8 cellular contexts compared by ENCODE assay signal in the genomic region with DNA sequence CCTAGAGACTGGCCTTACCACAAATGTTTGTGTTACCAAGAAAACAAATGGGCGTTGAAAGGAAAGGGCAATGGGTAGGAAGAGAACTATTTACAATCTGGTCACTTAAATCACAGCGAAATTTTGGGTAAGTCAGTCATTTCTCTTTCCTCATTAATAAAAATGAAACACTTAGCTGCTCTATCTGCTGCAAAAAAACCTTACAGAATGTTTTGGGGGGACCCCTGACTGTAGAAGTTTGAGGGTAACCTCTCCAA. TPM values are rescaled to one million over a fixed set of nuclear protein-coding genes. Genes with fewer than 3 reads are reported as not detected.
DNase-seq lines count a peak whose midpoint lies in the region; ATAC-seq, FAIRE-seq and TF ChIP-seq lines count a peak whose summit lies in the region.

No MANE protein-coding gene starts in this region.

- TF ChIP-seq POLR2A in HepG2 (IDR thresholded peaks at IDR 0.05; ENCODE audit: insufficient read depth in 1 of 2, low read depth in 2 of 2, low read length in 2 of 2) (no peak), thyroid gland (IDR thresholded peaks at IDR 0.05) (no peak)

- H3K9ac ChIP-seq in adipocyte (ENCODE audit: low read length) (peak overlapping the region; percentile 99), HepG2 (ENCODE audit: insufficient read depth, low read depth, low read length) (peak overlapping the region; percentile 99)

- H3K9me3 Mint-ChIP-seq in activated CD8-positive, alpha-beta memory T cell treated with anti-CD3 and anti-CD28 coated beads, Interleukin-2, amount 10 ng/mL, durations not matched to agents 7 days and 5 days (ENCODE audit: low read depth), result no peaks in the 10 kb centered on the region

- no peaks in the 10 kb centered on the region for H3K27me3 Mint-ChIP-seq in activated CD8-positive, alpha-beta memory T cell treated with anti-CD3 and anti-CD28 coated beads, Interleukin-2, amount 10 ng/mL, durations not matched to agents 7 days and 5 days

- intact Hi-C loops in HepG2 (cut with micrococcal nuclease; ENCODE audit: unreplicated experiment), result loop anchor here (1.0 kb wide), 2 partner anchors 11 to 30 kb away; no protein-coding TSS in a partner anchor
- intact Hi-C loops in thyroid gland (cut with DNase I), result no loop called here

- no peak for TF ChIP-seq RAD21 in HepG2 (CRISPR knock-in tag; IDR thresholded peaks at IDR 0.05)

- CTCF ChIA-PET in activated CD8-positive, alpha-beta memory T cell treated with anti-CD3 and anti-CD28 coated beads, Interleukin-2, amount 10 ng/mL, durations not matched to agents 7 days and 5 days (lab: Charles Lee), result interaction anchor here (0.7 to 4.5 kb wide), 9 partner anchors 12 to 325 kb away, joined by 3 to 38 read pairs (median 4); a partner anchor contains a TSS
- CTCF ChIA-PET in HepG2 (lab: Yijun Ruan, JAX; ENCODE audit: low intra/inter-chr PET ratio, low total read pairs), result interaction anchor here (1.5 kb wide), 1 partner anchor 29 kb away, joined by 5 read pairs; no protein-coding TSS in a partner anchor

- H3K36me3 Mint-ChIP-seq in activated CD8-positive, alpha-beta memory T cell treated with anti-CD3 and anti-CD28 coated beads, Interleukin-2, amount 10 ng/mL, durations not matched to agents 7 days and 5 days, result peaks cover 12% of the 10 kb centered on the region

- H3K4me1 ChIP-seq in adipocyte (ENCODE audit: control insufficient read depth, insufficient read depth, low read length), result peaks cover 48% of the 10 kb centered on the region
- peaks cover 50% of the 10 kb centered on the region for H3K4me1 ChIP-seq in HepG2 (ENCODE audit: insufficient read depth, low read length)
- H3K4me1 ChIP-seq in thyroid gland, result peaks cover 44 to 52% of the 10 kb centered on the region in 2 donors

- peak overlapping the region; percentile 79 for H3K4me3 Mint-ChIP-seq in activated CD8-positive, alpha-beta memory T cell treated with anti-CD3 and anti-CD28 coated beads, Interleukin-2, amount 10 ng/mL, durations not matched to agents 7 days and 5 days

- peaks cover 3% of the 10 kb centered on the region for H3K36me3 ChIP-seq in adipocyte (ENCODE audit: control insufficient read depth, insufficient read depth, low read length, severe bottlenecking)
- peaks cover 0 to 4% of the 10 kb centered on the region in 2 experiments; a peak in 3 of 5 replicates for H3K36me3 ChIP-seq in HepG2 (replicated peaks in 1 of 2; ENCODE audit: control insufficient read depth in 1 of 2, insufficient read depth in 2 of 2, low read length in 2 of 2)
- H3K36me3 ChIP-seq in thyroid gland, result no peaks in the 10 kb centered on the region

- peaks cover 55% of the 10 kb centered on the region for H3K4me1 Mint-ChIP-seq in activated CD8-positive, alpha-beta memory T cell treated with anti-CD3 and anti-CD28 coated beads, Interleukin-2, amount 10 ng/mL, durations not matched to agents 7 days and 5 days

- no peak for ATAC-seq in activated CD8-positive, alpha-beta memory T cell treated with anti-CD3 and anti-CD28 coated beads, Interleukin-2, amount 10 ng/mL, durations not matched to agents 7 days and 5 days
- no peak for ATAC-seq in HepG2
- ATAC-seq in GM21381 (IDR thresholded peaks at IDR 0.05; ENCODE audit: unreplicated experiment), result no peak
- no peak for ATAC-seq in GM21447 (IDR thresholded peaks at IDR 0.05; ENCODE audit: unreplicated experiment)

- peaks cover 38% of the 10 kb centered on the region for H4K20me1 ChIP-seq in HepG2 (ENCODE audit: insufficient read depth, low read length)

- DNase-seq in activated CD8-positive, alpha-beta memory T cell treated with anti-CD3 and anti-CD28 coated beads, Interleukin-2, amount 10 ng/mL, durations not matched to agents 7 days and 5 days, result no peak
- DNase-seq in activated CD8-positive, alpha-beta memory T cell treated with anti-CD3 and anti-CD28 coated beads, Interleukin-2, amount 50 U/mL, for 4 hours, result no peak
- DNase-seq in adipocyte (ENCODE audit: low read depth) (no peak), HepG2 (ENCODE audit: low spot score) (no peak), thyroid gland (no peak), H4 (ENCODE audit: low spot score) (no peak)

- H3K4me2 ChIP-seq in HepG2 (ENCODE audit: low read depth, low read length), result peak overlapping the region; percentile 89

- in situ Hi-C loops in HepG2 (cut with HindIII; ENCODE audit: extremely low pct_ligation_motif_present, low pct_unique_long_range_greater_than_20kb), result no loop called here

- H3K27me3 ChIP-seq in adipocyte (replicated peaks; ENCODE audit: control insufficient read depth, insufficient read depth, low read length), result no peaks in the 10 kb centered on the region
- no peaks in the 10 kb centered on the region; a peak in 1 of 5 replicates for H3K27me3 ChIP-seq in HepG2 (ENCODE audit: control insufficient read depth in 1 of 2, insufficient read depth in 2 of 2, low read length in 2 of 2)
- H3K27me3 ChIP-seq in thyroid gland, result no peaks in the 10 kb centered on the region

- peak overlapping the region; percentile 88 for H3K27ac ChIP-seq in HepG2 (ENCODE audit: extremely low read length, insufficient read depth, low read length)
- H3K27ac ChIP-seq in thyroid gland, result peak overlapping the region; percentile 88 to 95 (median 93)

- H3K27ac Mint-ChIP-seq in activated CD8-positive, alpha-beta memory T cell treated with anti-CD3 and anti-CD28 coated beads, Interleukin-2, amount 10 ng/mL, durations not matched to agents 7 days and 5 days, result peak overlapping the region; percentile 91

- TF ChIP-seq EP300 in HepG2 (IDR thresholded peaks at IDR 0.05; ENCODE audit: low read depth in 2 of 2, low read length in 2 of 2), result no peak
- no peak for TF ChIP-seq EP300 in HepG2 (CRISPR knock-in tag; IDR thresholded peaks at IDR 0.05; ENCODE audit: borderline replicate concordance)

- H3K4me3 ChIP-seq in adipocyte (ENCODE audit: low read length) (peak overlapping the region; percentile 96), HepG2 (replicated peaks in 1 of 3; ENCODE audit: insufficient read depth in 1 of 3, low read depth in 2 of 3, low read length in 3 of 3) (peak overlapping the region; percentile 97 to 99 (median 97)), thyroid gland (replicated peaks in 1 of 3) (peak overlapping the region in 2 of 3 donors; percentile 83 to 93)

- BruUV-seq in HepG2 (replicated peaks; lab: Mats Ljungman, UMichigan), result TSS peak; percentile 77

- TF ChIP-seq CTCF in HepG2 (CRISPR knock-in tag; IDR thresholded peaks at IDR 0.05), result no peak
- TF ChIP-seq CTCF in thyroid gland (IDR thresholded peaks at IDR 0.05), result no peak

- WGBS in HepG2 (ENCODE audit: low lambda C conversion rate), result 13% methylated on average over 2 of the region's 2 CpGs
- WGBS in thyroid gland, 2 donors, result 9 to 15% methylated on average over 2 of the region's 2 CpGs

- FAIRE-seq in HepG2 (lab: Jason Lieb, UNC), result no peak

- H3K79me2 ChIP-seq in HepG2 (ENCODE audit: insufficient read depth, low read length), result peaks cover 68% of the 10 kb centered on the region

- POLR2A ChIA-PET in HepG2 (lab: Yijun Ruan, JAX), result interaction anchor here (0.6 to 6.2 kb wide), 23 partner anchors 9 to 388 kb away, joined by 3 to 47 read pairs (median 4); a partner anchor contains a TSS

- no peak overlapping the region for H2AFZ ChIP-seq in HepG2 (ENCODE audit: low read length)

- H3K9me3 ChIP-seq in adipocyte (ENCODE audit: control insufficient read depth, low read length), result no peaks in the 10 kb centered on the region
- no peaks in the 10 kb centered on the region for H3K9me3 ChIP-seq in HepG2 (ENCODE audit: low read length)
- no peaks in the 10 kb centered on the region for H3K9me3 ChIP-seq in thyroid gland

RNA-seq across cellular contexts. Expression of a gene that starts 0.7 kb away (rescaled TPM):
- total RNA-seq in activated CD8-positive, alpha-beta memory T cell treated with anti-CD3 and anti-CD28 coated beads, Interleukin-2, amount 10 ng/mL, durations not matched to agents 7 days and 5 days, result 100 to 1,000 TPM; 114 to 137 TPM
- total RNA-seq in HepG2 (2016; rRNA removed; fragmentation: Illumina TruSeq; extraction: Trizol) (214 and 224 TPM in 2 replicates), thyroid gland (100 to 1,000 TPM in 1 of 4 donors, 10 to 100 TPM in 3; 31.6 to 153 (median 58.4) TPM)
- total RNA-seq in HepG2 (2016; cell fraction: cytosol; rRNA removed; fragmentation: Illumina TruSeq; extraction: Trizol; ENCODE audit: low read depth), result 79.7 and 100.0 TPM in 2 replicates
- 209 and 229 TPM in 2 replicates for total RNA-seq in HepG2 (2016; cell fraction: insoluble cytoplasmic fraction; rRNA removed; fragmentation: Illumina TruSeq; extraction: Trizol)
- 120 and 150 TPM in 2 replicates for total RNA-seq in HepG2 (2016; cell fraction: membrane; rRNA removed; fragmentation: Illumina TruSeq; extraction: Trizol)
- total RNA-seq in HepG2 (2016; cell fraction: nucleus; rRNA removed; fragmentation: Illumina TruSeq; extraction: Trizol), result 79.9 and 90.1 TPM in 2 replicates
- polyA plus RNA-seq in HepG2 (2011; rRNA removed), result 168 and 198 TPM in 2 replicates
- 212 and 299 TPM in 2 replicates for polyA plus RNA-seq in HepG2 (2011; cell fraction: cytosol; rRNA removed)
- polyA plus RNA-seq in HepG2 (2011; cell fraction: nucleus; rRNA removed), result 132 and 146 TPM in 2 replicates
- 140 and 216 TPM in 2 replicates for polyA plus RNA-seq in HepG2 (2012)
- 108 and 138 TPM in 2 replicates for polyA plus RNA-seq in HepG2 (2016; cell fraction: cytosol; fragmentation: Illumina TruSeq; extraction: Trizol; ENCODE audit: low read depth)
- polyA plus RNA-seq in HepG2 (2016; cell fraction: insoluble cytoplasmic fraction; fragmentation: Illumina TruSeq; extraction: Trizol; ENCODE audit: low read depth), result 277 and 305 TPM in 2 replicates
- polyA plus RNA-seq in HepG2 (2016; cell fraction: membrane; fragmentation: Illumina TruSeq; extraction: Trizol; ENCODE audit: low read depth), result 139 and 154 TPM in 2 replicates
- 173 and 182 TPM in 2 replicates for polyA plus RNA-seq in HepG2 (2016; cell fraction: nucleus; fragmentation: Illumina TruSeq; extraction: Trizol; ENCODE audit: insufficient read depth, low read depth)
- polyA minus RNA-seq in HepG2 (2011; rRNA and poly(A)+ RNA removed; ENCODE audit: low replicate concordance), result 366 and 394 TPM in 2 replicates
- 157 and 165 TPM in 2 replicates for polyA minus RNA-seq in HepG2 (2011; cell fraction: cytosol; rRNA and poly(A)+ RNA removed)
- polyA minus RNA-seq in HepG2 (2011; cell fraction: nucleus; rRNA and poly(A)+ RNA removed), result 60.0 and 81.7 TPM in 2 replicates
- total RNA-seq in H4 (2014; rRNA removed; shearing (Covaris generic)), result 95.0 and 256 TPM in 2 replicates

RNA-seq across cellular contexts. Expression of a gene that starts 1.5 kb away (rescaled TPM):
- 10 to 100 TPM; 61.8 to 69.3 TPM for total RNA-seq in activated CD8-positive, alpha-beta memory T cell treated with anti-CD3 and anti-CD28 coated beads, Interleukin-2, amount 10 ng/mL, durations not matched to agents 7 days and 5 days
- 24.8 and 43.3 TPM in 2 replicates for total RNA-seq in HepG2 (2016; rRNA removed; fragmentation: Illumina TruSeq; extraction: Trizol)
- 11.2 and 11.7 TPM in 2 replicates for total RNA-seq in HepG2 (2016; cell fraction: cytosol; rRNA removed; fragmentation: Illumina TruSeq; extraction: Trizol; ENCODE audit: low read depth)
- total RNA-seq in HepG2 (2016; cell fraction: insoluble cytoplasmic fraction; rRNA removed; fragmentation: Illumina TruSeq; extraction: Trizol), result 22.8 and 43.9 TPM in 2 replicates
- total RNA-seq in HepG2 (2016; cell fraction: membrane; rRNA removed; fragmentation: Illumina TruSeq; extraction: Trizol), result 7.4 and 8.2 TPM in 2 replicates
- total RNA-seq in HepG2 (2016; cell fraction: nucleus; rRNA removed; fragmentation: Illumina TruSeq; extraction: Trizol), result 43.8 and 49.8 TPM in 2 replicates
- polyA plus RNA-seq in HepG2 (2011; rRNA removed), result 40.9 and 51.3 TPM in 2 replicates
- 17.4 and 28.9 TPM in 2 replicates for polyA plus RNA-seq in HepG2 (2011; cell fraction: cytosol; rRNA removed)
- 414 and 516 TPM in 2 replicates for polyA plus RNA-seq in HepG2 (2011; cell fraction: nucleus; rRNA removed)
- 22.1 and 28.1 TPM in 2 replicates for polyA plus RNA-seq in HepG2 (2012)
- polyA plus RNA-seq in HepG2 (2016; cell fraction: cytosol; fragmentation: Illumina TruSeq; extraction: Trizol; ENCODE audit: low read depth), result 3.3 and 4.0 TPM in 2 replicates
- 22.0 and 24.2 TPM in 2 replicates for polyA plus RNA-seq in HepG2 (2016; cell fraction: insoluble cytoplasmic fraction; fragmentation: Illumina TruSeq; extraction: Trizol; ENCODE audit: low read depth)
- polyA plus RNA-seq in HepG2 (2016; cell fraction: membrane; fragmentation: Illumina TruSeq; extraction: Trizol; ENCODE audit: low read depth), result 4.4 and 6.6 TPM in 2 replicates
- 153 and 170 TPM in 2 replicates for polyA plus RNA-seq in HepG2 (2016; cell fraction: nucleus; fragmentation: Illumina TruSeq; extraction: Trizol; ENCODE audit: insufficient read depth, low read depth)
- polyA minus RNA-seq in HepG2 (2011; rRNA and poly(A)+ RNA removed; ENCODE audit: low replicate concordance), result 38.6 and 47.8 TPM in 2 replicates
- polyA minus RNA-seq in HepG2 (2011; cell fraction: cytosol; rRNA and poly(A)+ RNA removed), result 8.8 and 11.4 TPM in 2 replicates
- 35.9 and 44.5 TPM in 2 replicates for polyA minus RNA-seq in HepG2 (2011; cell fraction: nucleus; rRNA and poly(A)+ RNA removed)
- 10 to 100 TPM; 15.7 to 43.8 (median 26.2) TPM for total RNA-seq in thyroid gland
- 12.0 and 20.8 TPM in 2 replicates for total RNA-seq in H4 (2014; rRNA removed; shearing (Covaris generic))

RNA-seq across cellular contexts. Expression of a gene that starts 3.9 kb away (rescaled TPM):
- 10 to 100 TPM; 47.9 to 52.7 TPM for total RNA-seq in activated CD8-positive, alpha-beta memory T cell treated with anti-CD3 and anti-CD28 coated beads, Interleukin-2, amount 10 ng/mL, durations not matched to agents 7 days and 5 days
- total RNA-seq in HepG2 (2016; rRNA removed; fragmentation: Illumina TruSeq; extraction: Trizol) (53.4 and 53.8 TPM in 2 replicates), thyroid gland (10 to 100 TPM; 53.5 to 79.0 (median 67.8) TPM)
- 48.1 and 65.0 TPM in 2 replicates for total RNA-seq in HepG2 (2016; cell fraction: cytosol; rRNA removed; fragmentation: Illumina TruSeq; extraction: Trizol; ENCODE audit: low read depth)
- total RNA-seq in HepG2 (2016; cell fraction: insoluble cytoplasmic fraction; rRNA removed; fragmentation: Illumina TruSeq; extraction: Trizol), result 54.0 and 55.5 TPM in 2 replicates
- total RNA-seq in HepG2 (2016; cell fraction: membrane; rRNA removed; fragmentation: Illumina TruSeq; extraction: Trizol), result 91.2 and 112 TPM in 2 replicates
- 18.7 and 22.3 TPM in 2 replicates for total RNA-seq in HepG2 (2016; cell fraction: nucleus; rRNA removed; fragmentation: Illumina TruSeq; extraction: Trizol)
- 44.2 and 45.5 TPM in 2 replicates for polyA plus RNA-seq in HepG2 (2011; rRNA removed)
- 45.9 and 53.3 TPM in 2 replicates for polyA plus RNA-seq in HepG2 (2011; cell fraction: cytosol; rRNA removed)
- 22.1 and 23.2 TPM in 2 replicates for polyA plus RNA-seq in HepG2 (2011; cell fraction: nucleus; rRNA removed)
- 25.9 and 34.6 TPM in 2 replicates for polyA plus RNA-seq in HepG2 (2012)
- polyA plus RNA-seq in HepG2 (2016; cell fraction: cytosol; fragmentation: Illumina TruSeq; extraction: Trizol; ENCODE audit: low read depth), result 42.2 and 59.3 TPM in 2 replicates
- polyA plus RNA-seq in HepG2 (2016; cell fraction: insoluble cytoplasmic fraction; fragmentation: Illumina TruSeq; extraction: Trizol; ENCODE audit: low read depth), result 50.1 and 54.2 TPM in 2 replicates
- polyA plus RNA-seq in HepG2 (2016; cell fraction: membrane; fragmentation: Illumina TruSeq; extraction: Trizol; ENCODE audit: low read depth), result 66.6 and 83.2 TPM in 2 replicates
- 28.8 and 33.3 TPM in 2 replicates for polyA plus RNA-seq in HepG2 (2016; cell fraction: nucleus; fragmentation: Illumina TruSeq; extraction: Trizol; ENCODE audit: insufficient read depth, low read depth)
- polyA minus RNA-seq in HepG2 (2011; rRNA and poly(A)+ RNA removed; ENCODE audit: low replicate concordance), result 45.1 and 58.5 TPM in 2 replicates
- polyA minus RNA-seq in HepG2 (2011; cell fraction: cytosol; rRNA and poly(A)+ RNA removed), result 26.7 and 28.4 TPM in 2 replicates
- 8.2 and 9.8 TPM in 2 replicates for polyA minus RNA-seq in HepG2 (2011; cell fraction: nucleus; rRNA and poly(A)+ RNA removed)
- 39.5 and 43.7 TPM in 2 replicates for total RNA-seq in H4 (2014; rRNA removed; shearing (Covaris generic))

RNA-seq across cellular contexts. Expression of a gene that starts 26.9 kb away (rescaled TPM):
- 100 to 1,000 TPM; 122 to 124 TPM for total RNA-seq in activated CD8-positive, alpha-beta memory T cell treated with anti-CD3 and anti-CD28 coated beads, Interleukin-2, amount 10 ng/mL, durations not matched to agents 7 days and 5 days
- total RNA-seq in HepG2 (2016; rRNA removed; fragmentation: Illumina TruSeq; extraction: Trizol), result 53.4 and 59.1 TPM in 2 replicates
- 3.4 and 6.4 TPM in 2 replicates for total RNA-seq in HepG2 (2016; cell fraction: cytosol; rRNA removed; fragmentation: Illumina TruSeq; extraction: Trizol; ENCODE audit: low read depth)
- total RNA-seq in HepG2 (2016; cell fraction: insoluble cytoplasmic fraction; rRNA removed; fragmentation: Illumina TruSeq; extraction: Trizol), result 49.7 and 63.5 TPM in 2 replicates
- 14.5 and 17.3 TPM in 2 replicates for total RNA-seq in HepG2 (2016; cell fraction: membrane; rRNA removed; fragmentation: Illumina TruSeq; extraction: Trizol)
- 56.7 and 57.8 TPM in 2 replicates for total RNA-seq in HepG2 (2016; cell fraction: nucleus; rRNA removed; fragmentation: Illumina TruSeq; extraction: Trizol)
- polyA plus RNA-seq in HepG2 (2011; rRNA removed), result 51.4 and 65.8 TPM in 2 replicates
- polyA plus RNA-seq in HepG2 (2011; cell fraction: cytosol; rRNA removed), result 31.1 and 42.0 TPM in 2 replicates
- polyA plus RNA-seq in HepG2 (2011; cell fraction: nucleus; rRNA removed), result 315 and 402 TPM in 2 replicates
- polyA plus RNA-seq in HepG2 (2012), result 35.8 and 45.8 TPM in 2 replicates
- 3.8 and 5.4 TPM in 2 replicates for polyA plus RNA-seq in HepG2 (2016; cell fraction: cytosol; fragmentation: Illumina TruSeq; extraction: Trizol; ENCODE audit: low read depth)
- polyA plus RNA-seq in HepG2 (2016; cell fraction: insoluble cytoplasmic fraction; fragmentation: Illumina TruSeq; extraction: Trizol; ENCODE audit: low read depth), result 41.9 and 50.8 TPM in 2 replicates
- polyA plus RNA-seq in HepG2 (2016; cell fraction: membrane; fragmentation: Illumina TruSeq; extraction: Trizol; ENCODE audit: low read depth), result 4.5 and 8.2 TPM in 2 replicates
- 159 and 172 TPM in 2 replicates for polyA plus RNA-seq in HepG2 (2016; cell fraction: nucleus; fragmentation: Illumina TruSeq; extraction: Trizol; ENCODE audit: insufficient read depth, low read depth)
- polyA minus RNA-seq in HepG2 (2011; rRNA and poly(A)+ RNA removed; ENCODE audit: low replicate concordance), result 150 and 170 TPM in 2 replicates
- polyA minus RNA-seq in HepG2 (2011; cell fraction: cytosol; rRNA and poly(A)+ RNA removed), result 37.8 and 44.5 TPM in 2 replicates
- 61.0 and 65.3 TPM in 2 replicates for polyA minus RNA-seq in HepG2 (2011; cell fraction: nucleus; rRNA and poly(A)+ RNA removed)
- total RNA-seq in thyroid gland, result 10 to 100 TPM; 31.4 to 68.2 (median 41.2) TPM
- 28.3 and 35.3 TPM in 2 replicates for total RNA-seq in H4 (2014; rRNA removed; shearing (Covaris generic))

RNA-seq across cellular contexts. Expression of a gene that starts 38.7 kb away (rescaled TPM):
- under 1 TPM; 0.45 to 0.99 TPM for total RNA-seq in activated CD8-positive, alpha-beta memory T cell treated with anti-CD3 and anti-CD28 coated beads, Interleukin-2, amount 10 ng/mL, durations not matched to agents 7 days and 5 days
- 0.53 TPM in 1 of 2 replicates, not detected in the other for total RNA-seq in HepG2 (2016; rRNA removed; fragmentation: Illumina TruSeq; extraction: Trizol)
- total RNA-seq in HepG2 (2016; cell fraction: cytosol; rRNA removed; fragmentation: Illumina TruSeq; extraction: Trizol; ENCODE audit: low read depth), result not detected in 2 replicates
- total RNA-seq in HepG2 (2016; cell fraction: insoluble cytoplasmic fraction; rRNA removed; fragmentation: Illumina TruSeq; extraction: Trizol), result 0.24 TPM in 1 of 2 replicates, not detected in the other
- 0.38 TPM in 1 of 2 replicates, not detected in the other for total RNA-seq in HepG2 (2016; cell fraction: membrane; rRNA removed; fragmentation: Illumina TruSeq; extraction: Trizol)
- not detected in 2 replicates for total RNA-seq in HepG2 (2016; cell fraction: nucleus; rRNA removed; fragmentation: Illumina TruSeq; extraction: Trizol)
- 1.2 and 1.3 TPM in 2 replicates for polyA plus RNA-seq in HepG2 (2011; rRNA removed)
- 0.33 and 0.93 TPM in 2 replicates for polyA plus RNA-seq in HepG2 (2011; cell fraction: cytosol; rRNA removed)
- 11.7 and 16.3 TPM in 2 replicates for polyA plus RNA-seq in HepG2 (2011; cell fraction: nucleus; rRNA removed)
- 0.90 and 2.0 TPM in 2 replicates for polyA plus RNA-seq in HepG2 (2012)
- polyA plus RNA-seq in HepG2 (2016; cell fraction: cytosol; fragmentation: Illumina TruSeq; extraction: Trizol; ENCODE audit: low read depth), result 0.19 TPM in 1 of 2 replicates, not detected in the other
- polyA plus RNA-seq in HepG2 (2016; cell fraction: insoluble cytoplasmic fraction; fragmentation: Illumina TruSeq; extraction: Trizol; ENCODE audit: low read depth), result not detected in 2 replicates
- polyA plus RNA-seq in HepG2 (2016; cell fraction: membrane; fragmentation: Illumina TruSeq; extraction: Trizol; ENCODE audit: low read depth), result not detected in 2 replicates
- 1.4 and 1.9 TPM in 2 replicates for polyA plus RNA-seq in HepG2 (2016; cell fraction: nucleus; fragmentation: Illumina TruSeq; extraction: Trizol; ENCODE audit: insufficient read depth, low read depth)
- polyA minus RNA-seq in HepG2 (2011; rRNA and poly(A)+ RNA removed; ENCODE audit: low replicate concordance), result 0.86 TPM in 1 of 2 replicates, not detected in the other
- polyA minus RNA-seq in HepG2 (2011; cell fraction: cytosol; rRNA and poly(A)+ RNA removed), result not detected in 2 replicates
- not detected in 2 replicates for polyA minus RNA-seq in HepG2 (2011; cell fraction: nucleus; rRNA and poly(A)+ RNA removed)
- 1 to 10 TPM in 1 of 4 donors, not detected in 3; 2.0 TPM for total RNA-seq in thyroid gland
- not detected in 2 replicates for total RNA-seq in H4 (2014; rRNA removed; shearing (Covaris generic))
